In genomic region chr18:21600526-21601410, GRCh38 we compare ENCODE assay signal across 8 cellular contexts. TPM values are rescaled to one million over a fixed set of nuclear protein-coding genes. Genes with fewer than 3 reads are reported as not detected.
DNase-seq lines count a peak whose midpoint lies in the region; ATAC-seq and TF ChIP-seq lines count a peak whose summit lies in the region.

ESCO1 (minus strand) TSS chr18:21600704; CDS start chr18:21574843, 25,861 bp downstream.

- TF ChIP-seq CTCF in GM10266 (IDR thresholded peaks at IDR 0.05; ENCODE audit: control insufficient read depth, insufficient read depth, low read depth, missing control alignments) (peak; percentile 96), NB4 (IDR thresholded peaks at IDR 0.05; ENCODE audit: low read depth, low read length) (peak; percentile 53)

- ATAC-seq in HG02571 (IDR thresholded peaks at IDR 0.05; ENCODE audit: unreplicated experiment) = peak; percentile 85

- H3K4me3 ChIP-seq in NB4 (ENCODE audit: low read depth, low read length) (peak within 1 kb of the TSS; percentile 75), SK-N-MC (peak within 1 kb of the TSS; percentile 99)

- peak; percentile 60 for TF ChIP-seq POLR2A in NB4 (IDR thresholded peaks at IDR 0.05; ENCODE audit: extremely low read depth, insufficient read length)

- peak within 1 kb of the TSS; percentile 90 for H3K9ac ChIP-seq in SK-N-MC (ENCODE audit: insufficient read length)

- H3K27ac ChIP-seq in SK-N-MC (peak within 1 kb of the TSS; percentile 76), temporal lobe (ENCODE audit: low read depth, low read length) (peak within 1 kb of the TSS; percentile 75)

- no peaks in the 10 kb centered on the region for H3K9me3 ChIP-seq in SK-N-MC (ENCODE audit: low read depth, low read length)

- no peaks in the 10 kb centered on the region for H3K36me3 ChIP-seq in SK-N-MC (ENCODE audit: insufficient read depth, low read length)

- peak; percentile 95 for DNase-seq in GM10266 (ENCODE audit: extremely low spot score)
- peak; percentile 99 for DNase-seq in NB4 (ENCODE audit: low read depth)
- DNase-seq in SK-N-MC (ENCODE audit: low read depth, low spot score) = peak; percentile 73
- DNase-seq in activated naive CD4-positive, alpha-beta T cell treated with anti-CD3 and anti-CD28 coated beads, Interleukin-2, amount 50 U/mL, for 16 hours = peak; percentile 92
- DNase-seq in globus pallidus (ENCODE audit: low spot score) = peak; percentile 89
- DNase-seq in occipital lobe (lab: John Stamatoyannopoulos, UW) = peak; percentile 86

RNA-seq across cellular contexts. Expression of gene ESCO1, which starts in this region (rescaled TPM):
- total RNA-seq in occipital lobe = 42.6 TPM
- total RNA-seq in temporal lobe = 30.7 TPM

Comparison
In these comparisons a context has a peak if more than half of its experiments do, and no peak if none do; other contexts are left out.
1. Peak in every context shown above with its lines: DNase-seq, ATAC-seq, H3K4me3 ChIP-seq and H3K27ac ChIP-seq.